Comparison of ENCODE assay signal across 8 cellular contexts in genomic region chr2:128196026-128196822, GRCh38.
DNase-seq lines count a peak whose midpoint lies in the region; ATAC-seq and TF ChIP-seq lines count a peak whose summit lies in the region.

No MANE protein-coding gene starts in this region.

- DNase-seq in activated naive CD4-positive, alpha-beta T cell treated with anti-CD3 and anti-CD28 coated beads, Interleukin-2, amount 50 U/mL, for 72 hours (ENCODE audit: low spot score in 2 of 2): no peak
- DNase-seq in activated naive CD4-positive, alpha-beta T cell (lab: John Stamatoyannopoulos, UW): no peak
- DNase-seq in Panc1 (ENCODE audit: low read depth, low spot score) (no peak), heart right ventricle (no peak), ureter (ENCODE audit: low spot score) (peak; percentile 51), GF-D8 (lab: John Stamatoyannopoulos, UW) (no peak), HPDE6-E6E7 (ENCODE audit: extremely low spot score) (no peak), SKM-1 (lab: John Stamatoyannopoulos, UW; ENCODE audit: unreplicated experiment) (no peak)

- H3K27me3 ChIP-seq in Panc1 (ENCODE audit: control insufficient read depth, insufficient read depth, low read length) (no peaks in the 10 kb centered on the region), heart right ventricle (no peaks in the 10 kb centered on the region)

- H3K36me3 Mint-ChIP-seq in activated naive CD4-positive, alpha-beta T cell treated with anti-CD3 and anti-CD28 coated beads, Interleukin-2, amount 50 U/mL, for 72 hours: peaks cover 2 to 27% of the 10 kb centered on the region in 2 donors

- CTCF ChIA-PET in Panc1 (lab: Charles Lee): interaction anchor here (0.5 kb wide), 1 partner anchor 1201 kb away, joined by 4 read pairs; no protein-coding TSS in a partner anchor

- POLR2A ChIA-PET in Panc1 (lab: Charles Lee): no interaction called here

- no peaks in the 10 kb centered on the region for H3K9me3 Mint-ChIP-seq in activated naive CD4-positive, alpha-beta T cell treated with anti-CD3 and anti-CD28 coated beads, Interleukin-2, amount 50 U/mL, for 72 hours

- BruUV-seq in Panc1 (replicated peaks; lab: Mats Ljungman, UMichigan): no TSS peak

- intact Hi-C loops in Panc1 (cut with micrococcal nuclease; ENCODE audit: unreplicated experiment) (no loop called here), heart right ventricle (cut with DNase I) (loop anchor here in 3 of 10 donors (5.0 to 10.0 kb wide), 2 partner anchors 36 to 99 kb away; no protein-coding TSS in a partner anchor)

- H3K4me1 ChIP-seq in Panc1 (ENCODE audit: control insufficient read depth, insufficient read depth, low read length): no peaks in the 10 kb centered on the region; the same call in 1 of the 2 replicates
- peaks cover 3 to 33% (median 21%) of the 10 kb centered on the region in 9 donors for H3K4me1 ChIP-seq in heart right ventricle

- H3K4me3 ChIP-seq in Panc1 (ENCODE audit: low read depth in 2 of 2, low read length in 2 of 2) (no peak overlapping the region), heart right ventricle (no peak overlapping the region)

- in situ Hi-C loops in Panc1 (cut with HindIII; ENCODE audit: low pct_unique_long_range_greater_than_20kb, low sequenced_read_pairs): no loop called here

- peak; percentile 79 to 87 for ATAC-seq in activated naive CD4-positive, alpha-beta T cell treated with anti-CD3 and anti-CD28 coated beads, Interleukin-2, amount 50 U/mL, for 72 hours
- ATAC-seq in Panc1 (peak; percentile 68; the same call in 1 of the 2 replicates), heart right ventricle (peak in 6 of 8 donors; percentile 46 to 86 (median 62))

- WGBS in heart right ventricle, 2 donors: 53 to 55% methylated on average over 10 of the region's 10 CpGs

- H3K27ac ChIP-seq in Panc1 (ENCODE audit: low read length) (no peak overlapping the region), heart right ventricle (peak overlapping the region in 2 of 10 donors; percentile 13 to 20)

- TF ChIP-seq CTCF in Panc1 (IDR thresholded peaks at IDR 0.05) (no peak), heart right ventricle (IDR thresholded peaks at IDR 0.05) (peak in 2 of 9 donors; percentile 13 to 21)

- H3K27ac Mint-ChIP-seq in activated naive CD4-positive, alpha-beta T cell treated with anti-CD3 and anti-CD28 coated beads, Interleukin-2, amount 50 U/mL, for 72 hours: peak overlapping the region; percentile 41 to 91

- H3K9me3 ChIP-seq in Panc1 (ENCODE audit: control insufficient read depth, insufficient read depth, low read depth, low read length) (no peaks in the 10 kb centered on the region), heart right ventricle (no peaks in the 10 kb centered on the region)

- H3K36me3 ChIP-seq in Panc1 (ENCODE audit: control insufficient read depth, insufficient read depth, low read length): no peaks in the 10 kb centered on the region
- peaks cover 0 to 17% (median 0%) of the 10 kb centered on the region in 9 donors for H3K36me3 ChIP-seq in heart right ventricle
